In the genomic region with DNA sequence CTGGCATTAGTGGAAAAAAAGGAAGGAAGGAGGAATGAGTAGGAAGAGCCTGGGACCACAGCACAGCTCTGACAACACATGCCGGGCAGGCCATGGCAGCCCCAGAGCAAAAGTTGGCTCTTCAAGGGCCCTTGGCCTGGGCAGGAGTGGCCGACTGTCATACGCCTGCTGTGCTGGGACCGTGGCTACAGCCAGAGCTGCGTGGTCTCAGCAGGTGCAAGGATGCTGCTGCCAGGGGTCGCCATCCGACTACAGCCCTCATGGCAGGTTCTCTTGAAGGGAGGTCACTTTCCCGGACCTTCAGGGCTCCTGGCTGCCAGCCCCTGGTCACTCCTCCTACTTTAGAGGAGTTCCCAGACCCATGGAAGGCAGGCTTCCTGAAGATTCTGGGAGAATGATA, we compare ENCODE assay signal across 28 cellular contexts.
"Had no signal": no experiment of that assay in that cellular context is flagged by ENCODE, and none has a peak within 500 bp of the region (broad histone marks: within the 10 kb centered on the region; RNA-seq: fewer than 3 reads in every experiment).

No MANE protein-coding gene starts in this region.

- ATAC-seq: foreskin keratinocyte; left cardiac atrium; lower lobe of right lung; naive thymus-derived CD4-positive, alpha-beta T cell; psoas muscle had no signal

- H3K4me3 ChIP-seq: colonic mucosa, hepatocyte, left ventricle myocardium inferior, lower lobe of right lung, psoas muscle, right lobe of liver, stomach, thoracic aorta, transverse colon had no signal

- DNase-seq: colonic mucosa; effector CD4-positive, alpha-beta T cell; endodermal cell; erythroblast; foreskin keratinocyte; head of caudate nucleus; kidney; left cardiac atrium; left ventricle myocardium inferior; lower lobe of right lung; mesendoderm; naive thymus-derived CD4-positive, alpha-beta T cell; nephron progenitor cell; psoas muscle; retina; right lobe of liver; stimulated activated CD4-positive, alpha-beta T cell treated with anti-CD3 and anti-CD28 coated beads, Interleukin-15, amount 100 ng/mL, for 24 hours; stimulated activated CD4-positive, alpha-beta T cell treated with anti-CD3 and anti-CD28 coated beads, Interleukin-2, amount 100 ng/mL, for 24 hours; stimulated activated CD4-positive, alpha-beta T cell treated with anti-CD3 and anti-CD28 coated beads, Interleukin-4, amount 100 ng/mL, for 4 hours; stimulated activated naive CD4-positive, alpha-beta T cell; stomach; substantia nigra; transverse colon had no signal

- H3K27ac Mint-ChIP-seq: endodermal cell, nephron progenitor cell had no signal

- H3K4me2 ChIP-seq: hepatocyte had no signal

- H3K36me3 ChIP-seq: colonic mucosa, left ventricle myocardium inferior, lower lobe of right lung, neutrophil, right lobe of liver, stomach, thoracic aorta, transverse colon had no signal

- H3K4me1 Mint-ChIP-seq: endodermal cell, nephron progenitor cell had no signal

- H3K27me3 Mint-ChIP-seq: naive thymus-derived CD4-positive, alpha-beta T cell had no signal

- FAIRE-seq: endothelial cell of umbilical vein, kidney, urothelium cell line had no signal

- H3K4me1 ChIP-seq: colonic mucosa, foreskin keratinocyte, left ventricle myocardium inferior, lower lobe of right lung, psoas muscle, right lobe of liver, stomach, transverse colon had no signal

- H3K9me3 ChIP-seq: colonic mucosa, left ventricle myocardium inferior, lower lobe of right lung, neutrophil, psoas muscle, right lobe of liver, stomach, thoracic aorta, transverse colon had no signal

- H3K27me3 ChIP-seq: colonic mucosa, foreskin keratinocyte, hepatocyte, neutrophil, right lobe of liver, stomach, transverse colon had no signal

- H3K27ac ChIP-seq: colonic mucosa, foreskin keratinocyte, hepatocyte, left ventricle myocardium inferior, lower lobe of right lung, neutrophil, psoas muscle, right lobe of liver, stomach, thoracic aorta, transverse colon had no signal

- H2AFZ ChIP-seq: hepatocyte had no signal

- H3K4me3 Mint-ChIP-seq: endodermal cell; naive thymus-derived CD4-positive, alpha-beta T cell; nephron progenitor cell had no signal
